ENCODE assay signal across 9 cellular contexts in the genomic region with DNA sequence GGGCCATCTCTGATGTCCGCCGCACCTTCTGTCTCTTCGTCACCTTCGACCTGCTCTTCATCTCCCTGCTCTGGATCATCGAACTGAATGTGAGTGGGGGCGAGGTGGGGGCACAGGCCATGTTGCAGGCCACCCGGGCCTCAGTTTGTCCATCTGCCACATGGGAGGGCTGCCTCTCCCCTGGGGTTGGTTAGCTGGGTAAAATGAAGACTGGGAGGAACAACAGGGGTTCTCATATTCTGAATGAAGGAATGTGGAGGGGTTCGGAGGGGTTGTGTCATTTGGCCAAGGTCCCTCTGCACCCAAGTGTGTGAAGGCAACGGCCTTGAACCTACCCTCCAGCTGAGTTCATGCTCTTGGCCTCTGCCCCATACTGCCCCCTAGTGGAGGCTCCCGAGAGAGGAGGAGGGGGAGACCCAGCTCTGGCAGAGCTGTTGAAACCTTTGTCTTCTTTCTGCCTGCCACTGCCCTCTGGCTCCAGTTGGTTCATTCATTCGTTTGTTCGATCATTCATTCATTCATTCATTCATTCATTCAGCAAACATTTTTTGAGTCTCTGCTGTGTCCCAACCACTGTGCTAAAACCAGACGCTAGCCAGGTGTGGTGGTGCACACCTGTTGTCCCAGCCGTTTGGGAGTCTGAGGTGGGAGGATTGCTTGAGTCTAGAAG. TPM values are rescaled to one million over a fixed set of nuclear protein-coding genes. Genes with fewer than 3 reads are reported as not detected.
DNase-seq lines count a peak whose midpoint lies in the region; ATAC-seq, FAIRE-seq and TF ChIP-seq lines count a peak whose summit lies in the region.
"Had no signal": no experiment of that assay in that cellular context is flagged by ENCODE, and none has a peak within 500 bp of the region (broad histone marks: within the 10 kb centered on the region; RNA-seq: fewer than 3 reads in every experiment).

No MANE protein-coding gene starts in this region.

- TF ChIP-seq CTCF in A673 (conservative IDR thresholded peaks at IDR 0.05; ENCODE audit: low read depth, low read length) (peak; percentile 71), Panc1 (IDR thresholded peaks at IDR 0.05) (peak; percentile 86), fibroblast of villous mesenchyme (IDR thresholded peaks at IDR 0.05; ENCODE audit: insufficient read depth, low read depth, low read length) (peak; percentile 88), ovary (IDR thresholded peaks at IDR 0.05) (peak in 2 of 3 donors; percentile 12), upper lobe of left lung (IDR thresholded peaks at IDR 0.05) (peak; percentile 59 to 86 (median 74))

- no TSS peak for BruUV-seq in A673 (replicated peaks; lab: Mats Ljungman, UMichigan)
- BruUV-seq in Panc1 (replicated peaks; lab: Mats Ljungman, UMichigan) = no TSS peak

- POLR2A ChIA-PET in A673 (lab: Charles Lee; ENCODE audit: low non-redundant PET) (no interaction called here), Panc1 (lab: Charles Lee) (no interaction called here)

- H3K9me3 ChIP-seq in A673 (ENCODE audit: low read depth, low read length, poor library complexity, severe bottlenecking) (no peaks in the 10 kb centered on the region), Panc1 (ENCODE audit: control insufficient read depth, insufficient read depth, low read depth, low read length) (no peaks in the 10 kb centered on the region), ovary (no peaks in the 10 kb centered on the region), upper lobe of left lung (no peaks in the 10 kb centered on the region)

- ATAC-seq in Panc1 = peak; percentile 74
- ATAC-seq in upper lobe of left lung (ENCODE audit: low FRiP score in 2 of 2) = peak; percentile 71 to 72
- ATAC-seq in GM18858 (IDR thresholded peaks at IDR 0.05; ENCODE audit: unreplicated experiment) = no peak

- WGBS in ovary, 3 donors = 63 to 66% (median 64%) methylated on average over 14 of the region's 14 CpGs
- 61 to 63% methylated on average over 12 to 14 of the region's 14 CpGs for WGBS in upper lobe of left lung, 2 donors

- DNase-seq in A673 (ENCODE audit: low spot score) (peak; percentile 55), GM12891 (ENCODE audit: insufficient read length, low spot score) (peak; percentile 98), Panc1 (ENCODE audit: low read depth, low spot score) (no peak), fibroblast of villous mesenchyme (ENCODE audit: low read depth) (peak; percentile 35), ovary (peak in 3 of 5 donors; percentile 50 to 61 (median 57)), upper lobe of left lung (peak in 1 of 2 donors; percentile 60)
- peak; percentile 58 to 70 for DNase-seq in activated T-helper 1 cell treated with anti-CD3 and anti-CD28 coated beads, Interleukin-2, amount 50 U/mL, for 16 hours (ENCODE audit: low read depth in 1 of 2, low spot score in 1 of 2)

- CTCF ChIA-PET in A673 (lab: Charles Lee) = interaction anchor here (0.6 to 1.6 kb wide), 5 partner anchors 9 to 48 kb away, joined by 3 to 5 read pairs (median 4); a partner anchor contains a TSS
- CTCF ChIA-PET in Panc1 (lab: Charles Lee) = interaction anchor here (0.5 to 2.8 kb wide), 8 partner anchors 9 to 400 kb away, joined by 3 to 12 read pairs (median 3); no protein-coding TSS in a partner anchor

- in situ Hi-C loops in Panc1 (cut with HindIII; ENCODE audit: low pct_unique_long_range_greater_than_20kb, low sequenced_read_pairs) = no loop called here

- intact Hi-C loops in A673 (cut with micrococcal nuclease; ENCODE audit: unreplicated experiment) (no loop called here), Panc1 (cut with micrococcal nuclease; ENCODE audit: unreplicated experiment) (no loop called here), ovary (cut with DNase I) (no loop called here)

- no peak overlapping the region for H3K4me3 ChIP-seq in A673 (ENCODE audit: low read depth, low read length, poor library complexity, severe bottlenecking)
- H3K4me3 ChIP-seq in Panc1 (ENCODE audit: low read depth in 2 of 2, low read length in 2 of 2) = no peak overlapping the region
- H3K4me3 ChIP-seq in fibroblast of villous mesenchyme (ENCODE audit: low read depth, low read length) = no peak overlapping the region
- H3K4me3 ChIP-seq in ovary = no peak overlapping the region
- H3K4me3 ChIP-seq in upper lobe of left lung = peak overlapping the region in 1 of 4 donors; percentile 8

- H3K36me3 ChIP-seq in A673 (ENCODE audit: insufficient read depth, low read length, poor library complexity, severe bottlenecking) (no peaks in the 10 kb centered on the region), Panc1 (ENCODE audit: control insufficient read depth, insufficient read depth, low read length) (no peaks in the 10 kb centered on the region), ovary (no peaks in the 10 kb centered on the region), upper lobe of left lung (peaks cover 0 to 33% (median 17%) of the 10 kb centered on the region in 4 donors)

- no peaks in the 10 kb centered on the region for H3K4me1 ChIP-seq in A673 (ENCODE audit: insufficient read depth, low read length, poor library complexity, severe bottlenecking)
- H3K4me1 ChIP-seq in Panc1 (ENCODE audit: control insufficient read depth, insufficient read depth, low read length) = peaks cover 11% of the 10 kb centered on the region; the same call in 1 of the 2 replicates
- H3K4me1 ChIP-seq in ovary (ENCODE audit: insufficient read depth) = peaks cover 8% of the 10 kb centered on the region
- peaks cover 26 to 64% (median 40%) of the 10 kb centered on the region in 4 donors for H3K4me1 ChIP-seq in upper lobe of left lung

- H3K27ac ChIP-seq in A673 (ENCODE audit: low read depth, low read length, poor library complexity, severe bottlenecking) = no peak overlapping the region
- no peak overlapping the region for H3K27ac ChIP-seq in Panc1 (ENCODE audit: low read length)
- H3K27ac ChIP-seq in ovary = no peak overlapping the region
- peak overlapping the region in 3 of 4 donors; percentile 48 to 90 (median 78) for H3K27ac ChIP-seq in upper lobe of left lung

- peak; percentile 72 for FAIRE-seq in GM12891 (lab: Jason Lieb, UNC)

- TF ChIP-seq EP300 in ovary (IDR thresholded peaks at IDR 0.05) (no peak), upper lobe of left lung (IDR thresholded peaks at IDR 0.05) (no peak)

- H3K27me3 ChIP-seq in A673 (replicated peaks; ENCODE audit: insufficient read depth, low read depth, low read length, poor library complexity) (no peaks in the 10 kb centered on the region), Panc1 (ENCODE audit: control insufficient read depth, insufficient read depth, low read length) (no peaks in the 10 kb centered on the region), ovary (no peaks in the 10 kb centered on the region), upper lobe of left lung (no peaks in the 10 kb centered on the region)

- no peak for TF ChIP-seq POLR2A in GM12891 (IDR thresholded peaks at IDR 0.05; ENCODE audit: low read depth, low read length)
- TF ChIP-seq POLR2A in ovary (IDR thresholded peaks at IDR 0.05) = no peak
- TF ChIP-seq POLR2A in upper lobe of left lung (IDR thresholded peaks at IDR 0.05) = no peak

TF ChIP-seq in GM12891, 5 proteins besides CTCF, POLR2A, EP300 and RAD21:
- TF ChIP-seq TAF1 (IDR thresholded peaks at IDR 0.05; ENCODE audit: low read depth, low read length) (no peak), POU2F2 (IDR thresholded peaks at IDR 0.05; ENCODE audit: low read depth, low read length) (no peak), PAX5 (IDR thresholded peaks at IDR 0.05; ENCODE audit: insufficient read depth, low read length, severe bottlenecking) (no peak), POLR2AphosphoS5 (IDR thresholded peaks at IDR 0.05; ENCODE audit: low read depth, low read length) (no peak), SPI1 (IDR thresholded peaks at IDR 0.05; ENCODE audit: low read depth, low read length) (no peak)

RNA-seq across cellular contexts. Expression of a gene that starts 11.4 kb away (rescaled TPM):
- 0.54 and 0.79 TPM in 2 replicates for total RNA-seq in A673 (2021)
- 0.53 TPM for polyA plus RNA-seq in GM12891 (2012; ENCODE audit: low read depth, missing spikeins)
- 1.6 TPM for total RNA-seq in Panc1 (2021; ENCODE audit: unreplicated experiment)
- polyA plus RNA-seq in Panc1 (2012; ENCODE audit: insufficient read length) = 3.1 TPM
- under 0.01 TPM in 1 of 2 replicates, not detected in the other for total RNA-seq in fibroblast of villous mesenchyme
- 1 to 10 TPM in 6 of 7 donors, under 1 TPM in 1; 0.24 to 1.9 (median 1.3) TPM for total RNA-seq in ovary
- polyA plus RNA-seq in ovary = 1 to 10 TPM in 1 of 2 donors, under 1 TPM in 1; 0.47 to 1.6 TPM
- 1 to 10 TPM in 5 of 6 donors, under 1 TPM in 1; 0.39 to 4.2 (median 2.5) TPM for total RNA-seq in upper lobe of left lung

RNA-seq across cellular contexts. Expression of a gene that starts 14.5 kb away (rescaled TPM):
- total RNA-seq in A673 (2021) (not detected in 2 replicates), Panc1 (2021; ENCODE audit: unreplicated experiment) (2.4 TPM), fibroblast of villous mesenchyme (not detected in 2 replicates), ovary (1 to 10 TPM in 5 of 7 donors, under 1 TPM in 1, not detected in 1; 0.60 to 5.1 (median 1.4) TPM), upper lobe of left lung (10 to 100 TPM in 3 of 6 donors, 1 to 10 TPM in 3; 3.1 to 21.3 (median 7.0) TPM)
- polyA plus RNA-seq in GM12891 (2012; ENCODE audit: low read depth, missing spikeins) = not detected
- polyA plus RNA-seq in Panc1 (2012; ENCODE audit: insufficient read length) = 4.6 TPM
- polyA plus RNA-seq in ovary = 1 to 10 TPM in 1 of 2 donors, not detected in 1; 1.1 TPM
- total RNA-seq: urinary bladder had no signal

RNA-seq across cellular contexts. Expression of a gene that starts 16.9 kb away (rescaled TPM):
- 21.3 and 31.4 TPM in 2 replicates for total RNA-seq in A673 (2021)
- 28.1 TPM for polyA plus RNA-seq in GM12891 (2012; ENCODE audit: low read depth, missing spikeins)
- 44.8 TPM for total RNA-seq in Panc1 (2021; ENCODE audit: unreplicated experiment)
- 61.7 TPM for polyA plus RNA-seq in Panc1 (2012; ENCODE audit: insufficient read length)
- total RNA-seq in fibroblast of villous mesenchyme = 23.7 and 42.5 TPM in 2 replicates
- total RNA-seq in ovary = 10 to 100 TPM; 34.5 to 49.4 (median 44.3) TPM
- 10 to 100 TPM; 42.1 to 55.9 TPM for polyA plus RNA-seq in ovary
- total RNA-seq in upper lobe of left lung = 100 to 1,000 TPM in 2 of 6 donors, 10 to 100 TPM in 4; 27.5 to 315 (median 84.1) TPM

RNA-seq across cellular contexts. Expression of a gene that starts 27.0 kb away (rescaled TPM):
- total RNA-seq in A673 (2021) = 8.2 and 11.7 TPM in 2 replicates
- not detected for polyA plus RNA-seq in GM12891 (2012; ENCODE audit: low read depth, missing spikeins)
- total RNA-seq in Panc1 (2021; ENCODE audit: unreplicated experiment) = 45.7 TPM
- 80.3 TPM for polyA plus RNA-seq in Panc1 (2012; ENCODE audit: insufficient read length)
- total RNA-seq in fibroblast of villous mesenchyme = not detected in 2 replicates
- 10 to 100 TPM in 4 of 7 donors, 1 to 10 TPM in 2, under 1 TPM in 1; 0.43 to 23.0 (median 10.1) TPM for total RNA-seq in ovary
- 10 to 100 TPM in 1 of 2 donors, 1 to 10 TPM in 1; 5.1 to 12.9 TPM for polyA plus RNA-seq in ovary
- total RNA-seq in upper lobe of left lung = 10 to 100 TPM; 10.9 to 22.4 (median 13.8) TPM

RNA-seq across cellular contexts. Expression of a gene that starts 34.1 kb away (rescaled TPM):
- total RNA-seq in A673 (2021) = 3.6 and 7.6 TPM in 2 replicates
- 6.9 TPM for polyA plus RNA-seq in GM12891 (2012; ENCODE audit: low read depth, missing spikeins)
- 21.8 TPM for total RNA-seq in Panc1 (2021; ENCODE audit: unreplicated experiment)
- 23.8 TPM for polyA plus RNA-seq in Panc1 (2012; ENCODE audit: insufficient read length)
- 4.7 and 7.7 TPM in 2 replicates for total RNA-seq in fibroblast of villous mesenchyme
- 10 to 100 TPM; 13.8 to 31.3 (median 19.6) TPM for total RNA-seq in ovary
- polyA plus RNA-seq in ovary = 10 to 100 TPM in 1 of 2 donors, 1 to 10 TPM in 1; 7.9 to 19.8 TPM
- 10 to 100 TPM; 15.2 to 64.0 (median 27.9) TPM for total RNA-seq in upper lobe of left lung

Comparison
In these comparisons a context has a peak if more than half of its experiments do, and no peak if none do; other contexts are left out.
1. H3K27ac ChIP-seq: peak in upper lobe of left lung (3 of 4); none in A673 (single experiment), Panc1 (single experiment) and ovary (0 of 2).
2. CTCF ChIP-seq: peak in every context shown above with its lines; median percentile 88 in fibroblast of villous mesenchyme; 86 in Panc1; 74 in upper lobe of left lung; 71 in A673; 12 in ovary.